Comparison of ENCODE assay signal across 14 cellular contexts in genomic region chr10:124524991-124525653, GRCh38.
DNase-seq lines count a peak whose midpoint lies in the region; ATAC-seq, FAIRE-seq and TF ChIP-seq lines count a peak whose summit lies in the region.
"Had no signal": no experiment of that assay in that cellular context is flagged by ENCODE, and none has a peak within 500 bp of the region (broad histone marks: within the 10 kb centered on the region; RNA-seq: fewer than 3 reads in every experiment).

No MANE protein-coding gene starts in this region.

- no peak for TF ChIP-seq CTCF in body of pancreas (IDR thresholded peaks at IDR 0.05)
- TF ChIP-seq CTCF in right atrium auricular region (IDR thresholded peaks at IDR 0.05), result no peak
- TF ChIP-seq CTCF in stomach (IDR thresholded peaks at IDR 0.05), result no peak

- H3K9me3 Mint-ChIP-seq in activated T-helper 1 cell treated with anti-CD3 and anti-CD28 coated beads, Interleukin-12 subunit alpha, Interleukin-12 subunit beta, Interleukin-2, Interleukin-4 antibody, amounts not matched to agents 30 ng/mL and 10 ng/mL and 1 ng/mL, durations not matched to agents 14 hours and 24 hours and 36 hours, result no peaks in the 10 kb centered on the region
- H3K9me3 Mint-ChIP-seq: activated B cell treated with CpG ODN at 0.5 μM for 24 hours; IgD-negative memory B cell; stimulated activated naive CD8-positive, alpha-beta T cell treated with anti-CD3 and anti-CD28 coated beads, Interleukin-15, Interleukin-2, amounts not matched to agents 100 ng/mL and 50 ng/mL, for 24 hours had no signal

- no peaks in the 10 kb centered on the region for H3K36me3 ChIP-seq in body of pancreas (replicated peaks in 1 of 2; ENCODE audit: insufficient read depth in 1 of 2, low read depth in 2 of 2)
- no peaks in the 10 kb centered on the region for H3K36me3 ChIP-seq in right atrium auricular region
- H3K36me3 ChIP-seq in stomach, result no peaks in the 10 kb centered on the region

- peak in 1 of 4 donors; percentile 25 for DNase-seq in body of pancreas
- peak; percentile 64 for DNase-seq in right atrium auricular region (ENCODE audit: low spot score)
- DNase-seq in stomach, result peak; percentile 54
- no peak for DNase-seq in H54 (ENCODE audit: insufficient read length, low spot score)
- no peak for DNase-seq in activated T-helper 1 cell treated with anti-CD3 and anti-CD28 coated beads, Interleukin-12 subunit alpha, Interleukin-12 subunit beta, Interleukin-2, Interleukin-4 antibody, amounts not matched to agents 30 ng/mL and 10 ng/mL and 1 ng/mL, durations not matched to agents 14 hours and 24 hours and 36 hours (ENCODE audit: low spot score)
- DNase-seq in SIG-M5 (lab: John Stamatoyannopoulos, UW), result no peak
- DNase-seq: activated B cell treated with CpG ODN at 0.5 μM for 24 hours; activated naive CD4-positive, alpha-beta T cell treated with Interleukin-2 at 50 U/mL for 16 hours; NCI-H82 had no signal

- H3K4me3 Mint-ChIP-seq in activated T-helper 1 cell treated with anti-CD3 and anti-CD28 coated beads, Interleukin-12 subunit alpha, Interleukin-12 subunit beta, Interleukin-2, Interleukin-4 antibody, amounts not matched to agents 30 ng/mL and 10 ng/mL and 1 ng/mL, durations not matched to agents 14 hours and 24 hours and 36 hours, result no peak overlapping the region
- H3K4me3 Mint-ChIP-seq: activated B cell treated with CpG ODN at 0.5 μM for 24 hours; IgD-negative memory B cell; stimulated activated naive CD8-positive, alpha-beta T cell treated with anti-CD3 and anti-CD28 coated beads, Interleukin-15, Interleukin-2, amounts not matched to agents 100 ng/mL and 50 ng/mL, for 24 hours had no signal

- H3K4me1 Mint-ChIP-seq in activated T-helper 1 cell treated with anti-CD3 and anti-CD28 coated beads, Interleukin-12 subunit alpha, Interleukin-12 subunit beta, Interleukin-2, Interleukin-4 antibody, amounts not matched to agents 30 ng/mL and 10 ng/mL and 1 ng/mL, durations not matched to agents 14 hours and 24 hours and 36 hours (ENCODE audit: low read depth), result peaks cover under 1% of the 10 kb centered on the region

- TF ChIP-seq EP300 in Ishikawa (IDR thresholded peaks at IDR 0.05; ENCODE audit: borderline replicate concordance) (no peak), stomach (IDR thresholded peaks at IDR 0.05) (peak; percentile 45)

- intact Hi-C loops in body of pancreas (cut with DNase I), result loop anchor here (10.0 kb wide), 1 partner anchor 300 kb away; no protein-coding TSS in a partner anchor
- intact Hi-C loops in stomach (cut with DNase I; ENCODE audit: low total_unique reads), result no loop called here
- intact Hi-C loops in activated T-helper 1 cell treated with anti-CD3 and anti-CD28 coated beads, Interleukin-12 subunit alpha, Interleukin-12 subunit beta, Interleukin-2, Interleukin-4 antibody, amounts not matched to agents 30 ng/mL and 10 ng/mL and 1 ng/mL, durations not matched to agents 14 hours and 24 hours and 36 hours (cut with micrococcal nuclease), result no loop called here

- no peak for FAIRE-seq in H54 (lab: Jason Lieb, UNC)
- FAIRE-seq: endothelial cell of umbilical vein had no signal

- WGBS in body of pancreas, 2 donors, result 81 to 86% methylated on average over 16 to 23 of the region's 23 CpGs
- WGBS in stomach, 5 donors, result 57 to 68% (median 67%) methylated on average over 14 to 23 of the region's 23 CpGs

- no peaks in the 10 kb centered on the region for H3K36me3 Mint-ChIP-seq in activated T-helper 1 cell treated with anti-CD3 and anti-CD28 coated beads, Interleukin-12 subunit alpha, Interleukin-12 subunit beta, Interleukin-2, Interleukin-4 antibody, amounts not matched to agents 30 ng/mL and 10 ng/mL and 1 ng/mL, durations not matched to agents 14 hours and 24 hours and 36 hours (ENCODE audit: low read depth)

- no peak for TF ChIP-seq POLR2A in body of pancreas (IDR thresholded peaks at IDR 0.05)
- TF ChIP-seq POLR2A in stomach (IDR thresholded peaks at IDR 0.05), result no peak
- TF ChIP-seq POLR2A in H54 (IDR thresholded peaks at IDR 0.05; ENCODE audit: low read depth, low read length), result no peak

- H3K27ac ChIP-seq in body of pancreas (no peak overlapping the region), right atrium auricular region (peak overlapping the region; percentile 62 to 71), stomach (peak overlapping the region in 3 of 5 donors; percentile 36 to 82 (median 57))

- no peak for TF ChIP-seq RAD21 in Ishikawa (IDR thresholded peaks at IDR 0.05; ENCODE audit: low read depth)

- H3K4me1 ChIP-seq in body of pancreas, result peaks cover 26% of the 10 kb centered on the region
- H3K4me1 ChIP-seq in right atrium auricular region, result peaks cover 0 to 27% of the 10 kb centered on the region in 2 donors
- H3K4me1 ChIP-seq in stomach, result peaks cover 17 to 37% (median 30%) of the 10 kb centered on the region in 4 donors

- no peak overlapping the region for H3K27ac Mint-ChIP-seq in activated T-helper 1 cell treated with anti-CD3 and anti-CD28 coated beads, Interleukin-12 subunit alpha, Interleukin-12 subunit beta, Interleukin-2, Interleukin-4 antibody, amounts not matched to agents 30 ng/mL and 10 ng/mL and 1 ng/mL, durations not matched to agents 14 hours and 24 hours and 36 hours
- H3K27ac Mint-ChIP-seq: activated B cell treated with CpG ODN at 0.5 μM for 24 hours; stimulated activated naive CD8-positive, alpha-beta T cell treated with anti-CD3 and anti-CD28 coated beads, Interleukin-15, Interleukin-2, amounts not matched to agents 100 ng/mL and 50 ng/mL, for 24 hours had no signal

- no peaks in the 10 kb centered on the region for H3K27me3 ChIP-seq in body of pancreas
- no peaks in the 10 kb centered on the region for H3K27me3 ChIP-seq in right atrium auricular region
- no peaks in the 10 kb centered on the region for H3K27me3 ChIP-seq in stomach

- H3K4me3 ChIP-seq in body of pancreas (no peak overlapping the region), right atrium auricular region (no peak overlapping the region), stomach (no peak overlapping the region)

- H3K27me3 Mint-ChIP-seq in activated T-helper 1 cell treated with anti-CD3 and anti-CD28 coated beads, Interleukin-12 subunit alpha, Interleukin-12 subunit beta, Interleukin-2, Interleukin-4 antibody, amounts not matched to agents 30 ng/mL and 10 ng/mL and 1 ng/mL, durations not matched to agents 14 hours and 24 hours and 36 hours (ENCODE audit: insufficient read depth), result no peaks in the 10 kb centered on the region
- H3K27me3 Mint-ChIP-seq: activated B cell treated with CpG ODN at 0.5 μM for 24 hours; IgD-negative memory B cell; stimulated activated naive CD8-positive, alpha-beta T cell treated with anti-CD3 and anti-CD28 coated beads, Interleukin-15, Interleukin-2, amounts not matched to agents 100 ng/mL and 50 ng/mL, for 24 hours had no signal

- H3K9me3 ChIP-seq in body of pancreas, result no peaks in the 10 kb centered on the region
- H3K9me3 ChIP-seq in right atrium auricular region, result no peaks in the 10 kb centered on the region
- H3K9me3 ChIP-seq in stomach, result no peaks in the 10 kb centered on the region

- peak; percentile 5 for ATAC-seq in body of pancreas
- no peak for ATAC-seq in GM21786 (IDR thresholded peaks at IDR 0.05; ENCODE audit: unreplicated experiment)

TF ChIP-seq in Ishikawa, 13 proteins besides CTCF, POLR2A, EP300 and RAD21:
- no peak for TF ChIP-seq MAX (IDR thresholded peaks at IDR 0.05)
- TF ChIP-seq YY1 (IDR thresholded peaks at IDR 0.05; ENCODE audit: low read depth), result 0 out of 2 replicates have a peak, but pooled peaks have one; percentile 43

Comparison
In these comparisons a context has a peak if more than half of its experiments do, and no peak if none do; other contexts are left out.
1. DNase-seq: peak in right atrium auricular region (single experiment) and stomach (single experiment); none in H54 (single experiment), activated T-helper 1 cell treated with anti-CD3 and anti-CD28 coated beads, Interleukin-12 subunit alpha, Interleukin-12 subunit beta, Interleukin-2, Interleukin-4 antibody, amounts not matched to agents 30 ng/mL and 10 ng/mL and 1 ng/mL, durations not matched to agents 14 hours and 24 hours and 36 hours (single experiment) and SIG-M5 (single experiment).
2. H3K27ac ChIP-seq: peak in right atrium auricular region (2 of 2) and stomach (3 of 5); none in body of pancreas (0 of 4).